Comparison of ENCODE assay signal across 1 cellular context in genomic region chr6:73656501-73657145, GRCh38.
TF ChIP-seq lines count a peak whose summit lies in the region.

No MANE protein-coding gene starts in this region.

TF ChIP-seq in HepG2, 621 proteins besides CTCF, POLR2A, EP300 and RAD21:
- TF ChIP-seq ATF7 (IDR thresholded peaks at IDR 0.05) (peak; percentile 88), ATF7 (CRISPR knock-in tag; IDR thresholded peaks at IDR 0.05) (no peak), ADNP (CRISPR knock-in tag; IDR thresholded peaks at IDR 0.05) (no peak)
